Comparison of ENCODE assay signal across 29 cellular contexts in the genomic region with DNA sequence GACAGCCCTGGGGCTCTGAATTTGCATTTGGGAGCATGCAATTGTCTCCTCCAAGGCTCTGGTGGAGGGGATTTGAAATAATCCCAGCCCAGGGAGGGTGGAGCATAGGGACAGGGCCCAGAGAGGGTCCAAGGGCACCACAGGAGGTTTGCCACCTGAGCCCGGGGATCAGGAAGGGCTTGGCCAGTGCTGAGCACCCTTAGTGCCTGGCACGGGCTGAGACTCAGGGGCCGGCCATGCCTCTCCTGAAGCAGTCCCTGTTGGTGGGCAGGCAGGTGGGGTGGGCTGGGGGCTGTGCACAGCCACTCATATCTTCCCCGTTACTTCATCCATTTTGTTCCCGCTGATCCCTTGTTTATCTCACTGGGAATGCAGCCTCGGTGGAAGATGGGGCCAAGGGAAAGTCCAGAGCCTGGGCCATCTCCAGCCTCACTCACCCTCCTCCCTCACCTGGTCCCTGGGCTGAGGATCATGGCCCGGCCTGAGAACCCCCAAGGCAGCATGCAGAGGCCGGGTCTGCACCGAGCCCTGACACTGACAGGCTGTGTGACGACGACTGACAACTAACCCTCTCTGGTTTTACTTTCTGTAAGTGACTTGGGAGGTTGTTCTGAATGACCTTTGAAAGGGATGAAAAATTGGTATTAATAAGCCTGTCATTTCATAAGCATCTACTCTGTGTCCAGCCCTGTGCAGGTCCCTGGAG.
"Had no signal": no experiment of that assay in that cellular context is flagged by ENCODE, and none has a peak within 500 bp of the region (broad histone marks: within the 10 kb centered on the region; RNA-seq: fewer than 3 reads in every experiment).

No MANE protein-coding gene starts in this region.

- H3K9me3 ChIP-seq: gastroesophageal sphincter, heart left ventricle, mucosa of descending colon, right lobe of liver, thyroid gland, upper lobe of left lung, vagina had no signal

- H3K27ac ChIP-seq: gastroesophageal sphincter, heart left ventricle, right lobe of liver, thyroid gland, upper lobe of left lung, vagina had no signal

- H3K27me3 Mint-ChIP-seq: activated CD4-positive, alpha-beta memory T cell treated with anti-CD3 and anti-CD28 coated beads, Interleukin-2, amount 10 ng/mL, durations not matched to agents 7 days and 5 days; activated CD4-positive, alpha-beta T cell treated with anti-CD3 and anti-CD28 coated beads, Interleukin-2, amount 10 ng/mL, durations not matched to agents 24 days and 14 days; activated T-helper 17 cell treated with anti-CD3 and anti-CD28 coated beads, Interleukin-2, amount 50 U/mL, for 72 hours; natural killer cell treated with Interleukin-12 subunit alpha and Interleukin-12 subunit beta and Interleukin-15 and Interleukin-18, amount 100 ng/mL, for 72 hours; progenitor cell of endocrine pancreas; stimulated activated naive CD8-positive, alpha-beta T cell treated with anti-CD3 and anti-CD28 coated beads, Interleukin-15, Interleukin-2, amounts not matched to agents 100 ng/mL and 50 ng/mL, for 24 hours had no signal

- H3K4me3 Mint-ChIP-seq: activated CD4-positive, alpha-beta memory T cell treated with anti-CD3 and anti-CD28 coated beads, Interleukin-2, amount 10 ng/mL, durations not matched to agents 7 days and 5 days; activated CD4-positive, alpha-beta T cell treated with anti-CD3 and anti-CD28 coated beads, Interleukin-2, amount 10 ng/mL, durations not matched to agents 24 days and 14 days; activated T-cell treated with anti-CD3 and anti-CD28 coated beads, Interleukin-2, amount 50 U/mL, for 4 hours; activated T-helper 17 cell treated with anti-CD3 and anti-CD28 coated beads, Interleukin-2, amount 50 U/mL, for 72 hours; natural killer cell treated with Interleukin-12 subunit alpha and Interleukin-12 subunit beta and Interleukin-15 and Interleukin-18, amount 100 ng/mL, for 72 hours; stimulated activated effector memory CD8-positive, alpha-beta T cell treated with anti-CD3 and anti-CD28 coated beads, Interleukin-12 subunit alpha, Interleukin-12 subunit beta, amount 100 ng/mL, for 72 hours; stimulated activated naive CD8-positive, alpha-beta T cell treated with anti-CD3 and anti-CD28 coated beads, Interleukin-15, Interleukin-2, amounts not matched to agents 100 ng/mL and 50 ng/mL, for 24 hours; T-helper 2 cell treated with Interferon-gamma antibody and Interleukin-4, amounts not matched to agents 5 μg/mL and 100 μg/mL, for 36 hours had no signal

- H3K27me3 ChIP-seq: gastroesophageal sphincter, heart left ventricle, right lobe of liver, thyroid gland, upper lobe of left lung, vagina had no signal

- H3K27ac Mint-ChIP-seq: activated CD4-positive, alpha-beta memory T cell treated with anti-CD3 and anti-CD28 coated beads, Interleukin-2, amount 10 ng/mL, durations not matched to agents 7 days and 5 days; activated CD4-positive, alpha-beta T cell treated with anti-CD3 and anti-CD28 coated beads, Interleukin-2, amount 10 ng/mL, durations not matched to agents 24 days and 14 days; activated naive CD4-positive, alpha-beta T cell treated with anti-CD3 and anti-CD28 coated beads, Interleukin-2, amount 50 U/mL, for 72 hours; activated T-helper 17 cell treated with anti-CD3 and anti-CD28 coated beads, Interleukin-2, amount 50 U/mL, for 72 hours; natural killer cell treated with Interleukin-12 subunit alpha and Interleukin-12 subunit beta and Interleukin-15 and Interleukin-18, amount 100 ng/mL, for 72 hours; progenitor cell of endocrine pancreas; stimulated activated effector memory CD8-positive, alpha-beta T cell treated with anti-CD3 and anti-CD28 coated beads, Interleukin-12 subunit alpha, Interleukin-12 subunit beta, amount 100 ng/mL, for 72 hours; stimulated activated naive CD8-positive, alpha-beta T cell treated with anti-CD3 and anti-CD28 coated beads, Interleukin-15, Interleukin-2, amounts not matched to agents 100 ng/mL and 50 ng/mL, for 24 hours; T-helper 2 cell treated with Interferon-gamma antibody and Interleukin-4, amounts not matched to agents 5 μg/mL and 100 μg/mL, for 36 hours had no signal

- DNase-seq: activated CD4-positive, alpha-beta memory T cell treated with anti-CD3 and anti-CD28 coated beads, Interleukin-2, amount 10 ng/mL, durations not matched to agents 7 days and 5 days; activated CD4-positive, alpha-beta T cell treated with anti-CD3 and anti-CD28 coated beads, Interleukin-2, amount 10 ng/mL, durations not matched to agents 24 days and 14 days; activated CD4-positive, CD25-positive, alpha-beta regulatory T cell treated with anti-CD3 and anti-CD28 coated beads, Interleukin-2, amount 50 U/mL, for 72 hours; activated CD8-positive, alpha-beta memory T cell treated with anti-CD3 and anti-CD28 coated beads, Interleukin-2, amount 50 U/mL, for 48 hours; activated gamma-delta T cell treated with Interleukin-2 at 50 U/mL for 16 hours; activated T-cell treated with anti-CD3 and anti-CD28 coated beads, Interleukin-2, amount 50 U/mL, for 4 hours; anterior cingulate cortex; cerebellar nuclear complex; cortex of kidney; heart left ventricle; hypothalamus; left cardiac atrium; left ventricle myocardium superior; mucosa of descending colon; right lobe of liver; stimulated activated CD4-positive, alpha-beta T cell treated with anti-CD3 and anti-CD28 coated beads, Interleukin-12 subunit alpha, Interleukin-12 subunit beta, amount 100 ng/mL, for 4 hours; stimulated activated CD4-positive, alpha-beta T cell treated with anti-CD3 and anti-CD28 coated beads, Interleukin-4, amount 100 ng/mL, for 24 hours; T-helper 1 cell; thyroid gland had no signal

- H3K36me3 Mint-ChIP-seq: natural killer cell treated with Interleukin-12 subunit alpha and Interleukin-12 subunit beta and Interleukin-15 and Interleukin-18, amount 100 ng/mL, for 72 hours; stimulated activated effector memory CD8-positive, alpha-beta T cell treated with anti-CD3 and anti-CD28 coated beads, Interleukin-12 subunit alpha, Interleukin-12 subunit beta, amount 100 ng/mL, for 72 hours had no signal

- H3K4me3 ChIP-seq: gastroesophageal sphincter, heart left ventricle, mucosa of descending colon, right lobe of liver, thyroid gland, upper lobe of left lung, vagina had no signal

- H3K9me3 Mint-ChIP-seq: activated CD4-positive, alpha-beta memory T cell treated with anti-CD3 and anti-CD28 coated beads, Interleukin-2, amount 10 ng/mL, durations not matched to agents 7 days and 5 days; activated CD4-positive, alpha-beta T cell treated with anti-CD3 and anti-CD28 coated beads, Interleukin-2, amount 10 ng/mL, durations not matched to agents 24 days and 14 days; activated naive CD4-positive, alpha-beta T cell treated with anti-CD3 and anti-CD28 coated beads, Interleukin-2, amount 50 U/mL, for 72 hours; activated T-cell treated with anti-CD3 and anti-CD28 coated beads, Interleukin-2, amount 50 U/mL, for 4 hours; activated T-helper 17 cell treated with anti-CD3 and anti-CD28 coated beads, Interleukin-2, amount 50 U/mL, for 72 hours; natural killer cell treated with Interleukin-12 subunit alpha and Interleukin-12 subunit beta and Interleukin-15 and Interleukin-18, amount 100 ng/mL, for 72 hours; stimulated activated effector memory CD8-positive, alpha-beta T cell treated with anti-CD3 and anti-CD28 coated beads, Interleukin-12 subunit alpha, Interleukin-12 subunit beta, amount 100 ng/mL, for 72 hours; T-helper 2 cell treated with Interferon-gamma antibody and Interleukin-4, amounts not matched to agents 5 μg/mL and 100 μg/mL, for 36 hours had no signal

- ATAC-seq: activated naive CD4-positive, alpha-beta T cell treated with anti-CD3 and anti-CD28 coated beads, Interleukin-2, amount 50 U/mL, for 72 hours; activated T-cell treated with anti-CD3 and anti-CD28 coated beads, Interleukin-2, amount 50 U/mL, for 4 hours; activated T-helper 17 cell treated with anti-CD3 and anti-CD28 coated beads, Interleukin-2, amount 50 U/mL, for 72 hours; gastroesophageal sphincter; left cardiac atrium; left ventricle myocardium superior; mucosa of descending colon; stimulated activated effector memory CD8-positive, alpha-beta T cell treated with anti-CD3 and anti-CD28 coated beads, Interleukin-12 subunit alpha, Interleukin-12 subunit beta, amount 100 ng/mL, for 72 hours had no signal

- H3K36me3 ChIP-seq: heart left ventricle, right lobe of liver, thyroid gland, vagina had no signal

- H3K4me1 ChIP-seq: heart left ventricle, right lobe of liver, thyroid gland, upper lobe of left lung, vagina had no signal

- H3K4me1 Mint-ChIP-seq: activated CD4-positive, alpha-beta T cell treated with anti-CD3 and anti-CD28 coated beads, Interleukin-2, amount 10 ng/mL, durations not matched to agents 24 days and 14 days; activated T-helper 17 cell treated with anti-CD3 and anti-CD28 coated beads, Interleukin-2, amount 50 U/mL, for 72 hours had no signal
